ENCODE assay signal across 16 cellular contexts in genomic region chr11:92893276-92893675, GRCh38.
"Had no signal": no experiment of that assay in that cellular context is flagged by ENCODE, and none has a peak within 500 bp of the region (broad histone marks: within the 10 kb centered on the region; RNA-seq: fewer than 3 reads in every experiment).

No MANE protein-coding gene starts in this region.

- H3K36me3 ChIP-seq: ascending aorta, heart right ventricle, ovary, thoracic aorta had no signal

- H3K9me3 Mint-ChIP-seq: activated B cell treated with CpG ODN at 0.5 μM for 24 hours; activated CD4-positive, alpha-beta T cell treated with anti-CD3 and anti-CD28 coated beads, Interleukin-2, amount 10 ng/mL, durations not matched to agents 24 days and 14 days; activated naive CD8-positive, alpha-beta T cell treated with anti-CD3 and anti-CD28 coated beads, Interleukin-2, amount 50 U/mL, for 24 hours; activated T-helper 1 cell treated with anti-CD3 and anti-CD28 coated beads, Interleukin-12 subunit alpha, Interleukin-12 subunit beta, Interleukin-2, Interleukin-4 antibody, amounts not matched to agents 30 ng/mL and 10 ng/mL and 1 ng/mL, durations not matched to agents 14 hours and 24 hours and 36 hours; neural crest cell had no signal

- H3K4me1 ChIP-seq: ascending aorta, heart right ventricle, stomach had no signal

- H3K27ac Mint-ChIP-seq: activated B cell treated with CpG ODN at 0.5 μM for 24 hours; activated CD4-positive, alpha-beta T cell treated with anti-CD3 and anti-CD28 coated beads, Interleukin-2, amount 10 ng/mL, durations not matched to agents 24 days and 14 days; activated naive CD8-positive, alpha-beta T cell treated with anti-CD3 and anti-CD28 coated beads, Interleukin-2, amount 50 U/mL, for 24 hours; activated T-helper 1 cell treated with anti-CD3 and anti-CD28 coated beads, Interleukin-12 subunit alpha, Interleukin-12 subunit beta, Interleukin-2, Interleukin-4 antibody, amounts not matched to agents 30 ng/mL and 10 ng/mL and 1 ng/mL, durations not matched to agents 14 hours and 24 hours and 36 hours had no signal

- H3K4me3 ChIP-seq: ascending aorta, heart right ventricle, ovary, stomach, thoracic aorta had no signal

- H3K4me3 Mint-ChIP-seq: activated B cell treated with CpG ODN at 0.5 μM for 24 hours; activated CD4-positive, alpha-beta T cell treated with anti-CD3 and anti-CD28 coated beads, Interleukin-2, amount 10 ng/mL, durations not matched to agents 24 days and 14 days; activated naive CD8-positive, alpha-beta T cell treated with anti-CD3 and anti-CD28 coated beads, Interleukin-2, amount 50 U/mL, for 24 hours; activated T-helper 1 cell treated with anti-CD3 and anti-CD28 coated beads, Interleukin-12 subunit alpha, Interleukin-12 subunit beta, Interleukin-2, Interleukin-4 antibody, amounts not matched to agents 30 ng/mL and 10 ng/mL and 1 ng/mL, durations not matched to agents 14 hours and 24 hours and 36 hours; neural crest cell had no signal

- H3K9me3 ChIP-seq: ascending aorta, heart right ventricle, ovary, stomach, thoracic aorta had no signal

- H3K27me3 ChIP-seq: ascending aorta, ovary, stomach had no signal

- DNase-seq: activated B cell treated with CpG ODN at 0.5 μM for 24 hours; activated CD4-positive, alpha-beta T cell treated with anti-CD3 and anti-CD28 coated beads, Interleukin-2, amount 10 ng/mL, durations not matched to agents 24 days and 14 days; activated naive CD4-positive, alpha-beta T cell; activated naive CD8-positive, alpha-beta T cell treated with anti-CD3 and anti-CD28 coated beads, Interleukin-2, amount 50 U/mL, for 24 hours; central memory CD4-positive, alpha-beta T cell; cortex of kidney; effector CD8-positive, alpha-beta T cell; heart right ventricle; ovary; stimulated activated CD4-positive, alpha-beta T cell treated with anti-CD3 and anti-CD28 coated beads, Interleukin-15, amount 100 ng/mL, for 24 hours; stimulated activated CD4-positive, alpha-beta T cell treated with anti-CD3 and anti-CD28 coated beads, Interleukin-4, amount 100 ng/mL, for 4 hours; stomach had no signal

- H3K27me3 Mint-ChIP-seq: activated B cell treated with CpG ODN at 0.5 μM for 24 hours; activated CD4-positive, alpha-beta T cell treated with anti-CD3 and anti-CD28 coated beads, Interleukin-2, amount 10 ng/mL, durations not matched to agents 24 days and 14 days had no signal

- H3K27ac ChIP-seq: ascending aorta, heart right ventricle, ovary, stomach, thoracic aorta had no signal

- H3K4me1 Mint-ChIP-seq: activated B cell treated with CpG ODN at 0.5 μM for 24 hours; activated CD4-positive, alpha-beta T cell treated with anti-CD3 and anti-CD28 coated beads, Interleukin-2, amount 10 ng/mL, durations not matched to agents 24 days and 14 days; activated naive CD8-positive, alpha-beta T cell treated with anti-CD3 and anti-CD28 coated beads, Interleukin-2, amount 50 U/mL, for 24 hours had no signal
